ENCODE assay signal across 8 cellular contexts in the genomic region with DNA sequence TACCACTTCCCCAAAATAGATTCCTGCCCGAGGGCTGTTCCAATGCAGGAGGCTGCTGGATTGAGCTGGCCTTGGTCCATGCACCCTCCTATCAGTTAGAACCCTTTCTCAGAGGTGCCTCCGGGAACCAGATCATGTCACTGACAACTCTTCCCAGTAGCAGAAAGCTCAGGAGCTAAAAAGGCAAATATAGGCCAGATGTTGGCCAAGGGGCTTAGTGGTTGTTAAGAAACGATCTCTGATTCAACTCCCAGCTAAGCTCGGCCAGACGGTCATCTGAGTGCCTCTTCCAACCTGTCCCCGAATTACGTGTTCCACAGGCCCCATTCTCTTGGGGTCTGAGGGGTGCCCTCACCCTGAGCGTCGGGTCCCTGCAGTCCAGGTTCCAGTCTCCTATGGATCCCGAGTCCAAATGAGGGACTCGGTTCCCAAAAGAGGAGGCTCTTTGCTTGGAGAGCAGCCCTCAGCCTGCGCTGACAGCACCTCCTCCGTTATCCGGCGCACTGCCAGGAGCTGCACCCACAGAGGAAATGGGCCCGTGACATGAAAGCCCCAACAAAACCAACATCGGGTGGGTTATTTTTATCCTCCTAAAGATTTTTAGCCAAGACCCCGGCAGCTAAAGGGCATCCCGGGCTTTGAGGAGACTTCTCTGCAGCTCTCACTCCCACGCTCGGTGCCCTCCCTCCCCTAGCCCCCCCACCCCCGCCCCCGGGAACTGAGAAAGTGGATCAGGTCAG.
DNase-seq lines count a peak whose midpoint lies in the region; ATAC-seq and TF ChIP-seq lines count a peak whose summit lies in the region.

No MANE protein-coding gene starts in this region.

- no peaks in the 10 kb centered on the region for H3K9me3 ChIP-seq in T-helper 17 cell (ENCODE audit: control insufficient read depth, low read length, poor library complexity, severe bottlenecking)

- peak; percentile 35 to 38 (median 37) for DNase-seq in T-helper 17 cell
- peak; percentile 60 for DNase-seq in chondrocyte (ENCODE audit: low spot score)
- peak; percentile 48 for DNase-seq in sciatic nerve (ENCODE audit: low spot score)
- DNase-seq in NCI-H187 (lab: John Stamatoyannopoulos, UW) = no peak
- no peak for DNase-seq in GM03348 (ENCODE audit: low spot score)

- H3K27ac Mint-ChIP-seq in T-helper 17 cell = peak overlapping the region; percentile 68
- no peak overlapping the region for H3K27ac Mint-ChIP-seq in chondrocyte (ENCODE audit: unreplicated experiment)

- TF ChIP-seq CTCF in chondrocyte (IDR thresholded peaks at IDR 0.05) = no peak

- H3K4me3 Mint-ChIP-seq in T-helper 17 cell = peak overlapping the region; percentile 73
- no peak overlapping the region for H3K4me3 Mint-ChIP-seq in chondrocyte (ENCODE audit: unreplicated experiment)

- H3K27me3 Mint-ChIP-seq in T-helper 17 cell = peaks cover 5% of the 10 kb centered on the region
- H3K27me3 Mint-ChIP-seq in chondrocyte (ENCODE audit: low read depth) = peaks cover 13% of the 10 kb centered on the region

- intact Hi-C loops in sciatic nerve (cut with DNase I) = no loop called here

- no peaks in the 10 kb centered on the region for H3K9me3 Mint-ChIP-seq in chondrocyte (ENCODE audit: low read depth)

- H3K36me3 Mint-ChIP-seq in T-helper 17 cell (ENCODE audit: low read depth) = no peaks in the 10 kb centered on the region
- no peaks in the 10 kb centered on the region for H3K36me3 Mint-ChIP-seq in chondrocyte (ENCODE audit: low read depth)

- peaks cover 33% of the 10 kb centered on the region for H3K4me1 Mint-ChIP-seq in T-helper 17 cell
- H3K4me1 Mint-ChIP-seq in chondrocyte (ENCODE audit: low read depth) = peaks cover 11% of the 10 kb centered on the region

- peak; percentile 39 for ATAC-seq in GM21447 (IDR thresholded peaks at IDR 0.05; ENCODE audit: unreplicated experiment)
- peak; percentile 81 for ATAC-seq in T-helper 17 cell
- ATAC-seq in sciatic nerve = no peak
- no peak for ATAC-seq in HG02623 (IDR thresholded peaks at IDR 0.05; ENCODE audit: unreplicated experiment)
- no peak for ATAC-seq in GM18873 (IDR thresholded peaks at IDR 0.05; ENCODE audit: low FRiP score, unreplicated experiment)

Comparison
In these comparisons a context has a peak if more than half of its experiments do, and no peak if none do; other contexts are left out.
1. ATAC-seq: peak in GM21447 (single experiment) and T-helper 17 cell (single experiment); none in sciatic nerve (single experiment), HG02623 (single experiment) and GM18873 (single experiment).
2. DNase-seq: peak in T-helper 17 cell (3 of 3), chondrocyte (single experiment) and sciatic nerve (single experiment); none in NCI-H187 (0 of 2) and GM03348 (single experiment).